Comparison of ENCODE assay signal across 17 cellular contexts in genomic region chr6:134774244-134774643, GRCh38.
DNase-seq lines count a peak whose midpoint lies in the region; ATAC-seq, FAIRE-seq and TF ChIP-seq lines count a peak whose summit lies in the region.
"Had no signal": no experiment of that assay in that cellular context is flagged by ENCODE, and none has a peak within 500 bp of the region (broad histone marks: within the 10 kb centered on the region; RNA-seq: fewer than 3 reads in every experiment).

No MANE protein-coding gene starts in this region.

- H3K27ac ChIP-seq in ACC112 (ENCODE audit: low read depth, low read length) (peak overlapping the region; percentile 49), upper lobe of left lung (no peak overlapping the region)
- H3K27ac ChIP-seq: SK-N-MC, tibial nerve, VCaP had no signal

- FAIRE-seq in H54 (lab: Jason Lieb, UNC), result no peak

- H3K79me2 ChIP-seq in ACC112 (ENCODE audit: control insufficient read depth, insufficient read depth, low read length, unreplicated experiment), result no peaks in the 10 kb centered on the region

- intact Hi-C loops in sciatic nerve (cut with DNase I), result no loop called here

- no peak for ATAC-seq in HG03045 (IDR thresholded peaks at IDR 0.05; ENCODE audit: unreplicated experiment)
- ATAC-seq in sciatic nerve, result no peak
- ATAC-seq in upper lobe of left lung (ENCODE audit: low FRiP score in 2 of 2), result no peak

- no peak for TF ChIP-seq POLR2A in H54 (IDR thresholded peaks at IDR 0.05; ENCODE audit: low read depth, low read length)
- TF ChIP-seq POLR2A in upper lobe of left lung (IDR thresholded peaks at IDR 0.05), result no peak

- peak; percentile 3 for DNase-seq in H54 (ENCODE audit: insufficient read length, low spot score)
- DNase-seq in amniotic epithelial cell (ENCODE audit: low read depth), result peak; percentile 83
- DNase-seq in fibroblast of the aortic adventitia (ENCODE audit: low read depth), result peak; percentile 78
- DNase-seq in SIG-M5 (lab: John Stamatoyannopoulos, UW), result no peak
- DNase-seq in sciatic nerve (ENCODE audit: low spot score), result no peak
- DNase-seq in upper lobe of left lung, result no peak
- DNase-seq: activated gamma-delta T cell treated with Interleukin-2 at 50 U/mL for 16 hours; caudate nucleus; DMS79 treated with DMSO at 0.1 percent for 48 hours; NCI-H2029; posterior cingulate gyrus; stimulated activated CD8-positive, alpha-beta memory T cell treated with anti-CD3 and anti-CD28 coated beads, Interleukin-4, amount 100 ng/mL, for 48 hours had no signal

- peak overlapping the region; percentile 53 for H2AFZ ChIP-seq in ACC112 (ENCODE audit: low read length, unreplicated experiment)

- no peak for TF ChIP-seq EP300 in upper lobe of left lung (IDR thresholded peaks at IDR 0.05)

- H3K27me3 ChIP-seq in ACC112 (ENCODE audit: insufficient read depth, low read length) (no peaks in the 10 kb centered on the region; the same call in 1 of the 2 replicates), upper lobe of left lung (no peaks in the 10 kb centered on the region)
- H3K27me3 ChIP-seq: tibial nerve had no signal

- no peaks in the 10 kb centered on the region for H3K36me3 ChIP-seq in ACC112 (ENCODE audit: insufficient read depth, low read length)
- no peaks in the 10 kb centered on the region for H3K36me3 ChIP-seq in upper lobe of left lung
- H3K36me3 ChIP-seq: tibial nerve had no signal

- H3K4me1 ChIP-seq in ACC112 (ENCODE audit: control insufficient read depth, insufficient read depth, low read length, unreplicated experiment) (peaks cover 13% of the 10 kb centered on the region), upper lobe of left lung (no peaks in the 10 kb centered on the region)
- H3K4me1 ChIP-seq: tibial nerve had no signal

- TF ChIP-seq CTCF in fibroblast of the aortic adventitia (IDR thresholded peaks at IDR 0.05; ENCODE audit: insufficient read depth, low read length), result no peak
- TF ChIP-seq CTCF in upper lobe of left lung (IDR thresholded peaks at IDR 0.05), result no peak

- H3K4me3 ChIP-seq in ACC112 (ENCODE audit: low read depth, low read length) (no peak overlapping the region; the same call in 1 of the 2 replicates), fibroblast of the aortic adventitia (ENCODE audit: low read depth, low read length) (no peak overlapping the region), upper lobe of left lung (no peak overlapping the region)
- H3K4me3 ChIP-seq: SK-N-MC, tibial nerve had no signal

- peaks cover 3 to 7% (median 6%) of the 10 kb centered on the region in 4 donors for H3K9me3 ChIP-seq in upper lobe of left lung

Comparison
In these comparisons a context has a peak if more than half of its experiments do, and no peak if none do; other contexts are left out.
1. DNase-seq: peak in H54 (single experiment), amniotic epithelial cell (single experiment) and fibroblast of the aortic adventitia (single experiment); none in SIG-M5 (single experiment), sciatic nerve (single experiment) and upper lobe of left lung (0 of 2).